ENCODE assay signal across 14 cellular contexts in genomic region chr11:100830295-100830694, GRCh38.
DNase-seq lines count a peak whose midpoint lies in the region; ATAC-seq, FAIRE-seq and TF ChIP-seq lines count a peak whose summit lies in the region.
"Had no signal": no experiment of that assay in that cellular context is flagged by ENCODE, and none has a peak within 500 bp of the region (broad histone marks: within the 10 kb centered on the region; RNA-seq: fewer than 3 reads in every experiment).

No MANE protein-coding gene starts in this region.

- no peak overlapping the region for H2BK5ac ChIP-seq in H1 (ENCODE audit: low read depth, low read length)

- TF ChIP-seq RAD21 in H1 (IDR thresholded peaks at IDR 0.05 in 1 of 2, conservative IDR thresholded peaks at IDR 0.05 in 1 of 2; ENCODE audit: low read depth in 2 of 2, low read length in 2 of 2), result no peak

- no peaks in the 10 kb centered on the region for H4K20me1 ChIP-seq in H1 (replicated peaks in 1 of 2; ENCODE audit: control insufficient read depth in 1 of 2, insufficient read depth in 2 of 2, low read length in 2 of 2)

- DNase-seq in Right ventricle myocardium superior (no peak), cardiac septum (ENCODE audit: low spot score) (no peak), H1 (ENCODE audit: low read depth in 1 of 2, low spot score in 2 of 2) (no peak), left lung (no peak), substantia nigra (lab: John Stamatoyannopoulos, UW) (no peak), 8988T (no peak)
- DNase-seq: activated CD8-positive, alpha-beta T cell treated with anti-CD3 and anti-CD28 coated beads for 36 hours; activated gamma-delta T cell treated with Interleukin-2 at 50 U/mL for 16 hours; NCI-H2081 treated with DMSO at 0.1 percent for 48 hours; Peyer's patch; T-helper 9 cell had no signal

- WGBS in H1 (ENCODE audit: extremely low coverage in 1 of 2, insufficient coverage in 1 of 2, insufficient read length in 1 of 2, insufficient replicate concordance in 2 of 2, low coverage in 1 of 2, low lambda C conversion rate in 2 of 2, missing lambda C conversion rate in 1 of 2), 2 experiments, result 77% methylated on average over 7 of the region's 7 CpGs; no CpG with 5 or more reads in 1 of the 2 experiments

- TF ChIP-seq CTCF in H1 (IDR thresholded peaks at IDR 0.05; ENCODE audit: control extremely low read depth in 1 of 3, insufficient read depth in 1 of 3, low read depth in 1 of 3, low read length in 3 of 3) (no peak), left lung (IDR thresholded peaks at IDR 0.05) (no peak)

- peak overlapping the region; percentile 61 for H4K91ac ChIP-seq in H1 (replicated peaks; ENCODE audit: insufficient read length, low read length)

- CTCF ChIA-PET in H1 (lab: Charles Lee; ENCODE audit: partially characterized antibody), result interaction anchor here (0.6 to 2.7 kb wide), 6 partner anchors 8 to 147 kb away, joined by 3 to 16 read pairs (median 5); no protein-coding TSS in a partner anchor

- no peak for TF ChIP-seq POLR2A in H1 (IDR thresholded peaks at IDR 0.05; ENCODE audit: control extremely low read depth in 1 of 2, low read depth in 2 of 2, low read length in 2 of 2)

- H2BK120ac ChIP-seq in H1 (replicated peaks; ENCODE audit: low read depth, low read length), result no peak overlapping the region

- H3K4me3 ChIP-seq in H1 (ENCODE audit: extremely low read depth in 1 of 4, insufficient read depth in 2 of 4, low read depth in 3 of 4, low read length in 4 of 4) (no peak overlapping the region), left lung (no peak overlapping the region)
- H3K4me3 ChIP-seq: Peyer's patch, skin epidermis had no signal

- H3K9me3 ChIP-seq in H1 (ENCODE audit: insufficient read depth in 2 of 2, low read depth in 1 of 2, low read length in 1 of 2) (no peaks in the 10 kb centered on the region), left lung (no peaks in the 10 kb centered on the region)
- H3K9me3 ChIP-seq: Peyer's patch had no signal

- H3K79me1 ChIP-seq in H1 (ENCODE audit: low read depth, low read length), result no peaks in the 10 kb centered on the region; the same call in 1 of the 2 replicates

- no peak overlapping the region for H2BK12ac ChIP-seq in H1 (ENCODE audit: low read depth, low read length)

- no peak for FAIRE-seq in H1 (lab: Jason Lieb, UNC)

- H3K18ac ChIP-seq in H1 (ENCODE audit: extremely low read depth, low read length), result no peak overlapping the region

- no peak overlapping the region for H3K4ac ChIP-seq in H1 (replicated peaks; ENCODE audit: insufficient read length, low read depth, low read length)

- H3K4me2 ChIP-seq in H1 (ENCODE audit: insufficient read depth in 1 of 2, low read depth in 2 of 2, low read length in 2 of 2), result no peak overlapping the region

- no peaks in the 10 kb centered on the region for H3K36me3 ChIP-seq in H1 (ENCODE audit: control insufficient read depth in 2 of 4, insufficient read depth in 4 of 4, low read length in 3 of 4)
- no peaks in the 10 kb centered on the region for H3K36me3 ChIP-seq in left lung
- H3K36me3 ChIP-seq: Peyer's patch had no signal

- H3K4me1 ChIP-seq in H1 (replicated peaks in 1 of 4; ENCODE audit: control insufficient read depth in 3 of 4, insufficient read depth in 4 of 4, low read length in 3 of 4) (peaks cover 4 to 27% (median 13%) of the 10 kb centered on the region in 4 experiments; a peak in 6 of 7 replicates), left lung (peaks cover 0 to 4% of the 10 kb centered on the region in 2 donors)
- H3K4me1 ChIP-seq: Peyer's patch had no signal

- ATAC-seq in Right ventricle myocardium superior (ENCODE audit: poor library complexity) (peak; percentile 69), left lung (peak; percentile 58), GM21447 (IDR thresholded peaks at IDR 0.05; ENCODE audit: unreplicated experiment) (no peak), HG02571 (IDR thresholded peaks at IDR 0.05; ENCODE audit: unreplicated experiment) (no peak)
- ATAC-seq: activated CD8-positive, alpha-beta T cell treated with anti-CD3 and anti-CD28 coated beads for 36 hours had no signal

- H2AK5ac ChIP-seq in H1 (ENCODE audit: low read depth, low read length), result no peak overlapping the region

- H2BK15ac ChIP-seq in H1 (ENCODE audit: low read length), result peak overlapping the region; percentile 11; the same call in 1 of the 2 replicates

- H3K14ac ChIP-seq in H1 (ENCODE audit: insufficient read length), result no peak overlapping the region

- no peaks in the 10 kb centered on the region for H3K23me2 ChIP-seq in H1 (ENCODE audit: low read depth, low read length)

- no peak overlapping the region for H2AFZ ChIP-seq in H1 (ENCODE audit: low read length)

- intact Hi-C loops in Right ventricle myocardium superior (cut with DNase I) (no loop called here), cardiac septum (cut with DNase I) (no loop called here), left lung (cut with DNase I) (no loop called here)

- no peak overlapping the region for H4K5ac ChIP-seq in H1 (ENCODE audit: insufficient read length, low read depth, low read length)

- H3K79me2 ChIP-seq in H1 (ENCODE audit: control insufficient read depth in 1 of 2, insufficient read depth in 2 of 2, low read length in 2 of 2), result peaks cover 0 to 47% of the 10 kb centered on the region in 2 experiments; a peak in 2 of 4 replicates

- H3K23ac ChIP-seq in H1 (ENCODE audit: insufficient read length), result no peak overlapping the region

- H3K27ac ChIP-seq in H1 (ENCODE audit: low read depth, low read length) (no peak overlapping the region), left lung (no peak overlapping the region), substantia nigra (ENCODE audit: low read depth, low read length, poor library complexity, severe bottlenecking) (no peak overlapping the region)
- H3K27ac ChIP-seq: Peyer's patch had no signal

- POLR2A ChIA-PET in H1 (lab: Charles Lee; ENCODE audit: partially characterized antibody), result no interaction called here

- H3K27me3 ChIP-seq in H1 (replicated peaks in 1 of 4; ENCODE audit: control insufficient read depth in 3 of 4, extremely low read depth in 1 of 4, insufficient read depth in 3 of 4, low read length in 3 of 4) (no peaks in the 10 kb centered on the region), left lung (no peaks in the 10 kb centered on the region)
- H3K27me3 ChIP-seq: Peyer's patch had no signal

- H3K9ac ChIP-seq in H1 (replicated peaks in 1 of 4; ENCODE audit: extremely low read depth in 1 of 4, low read depth in 3 of 4, low read length in 3 of 4), result no peak overlapping the region

- no peak for TF ChIP-seq EP300 in H1 (IDR thresholded peaks at IDR 0.05; ENCODE audit: borderline replicate concordance in 1 of 2, low read depth in 2 of 2, low read length in 2 of 2)

- no peak overlapping the region for H2BK20ac ChIP-seq in H1 (ENCODE audit: low read length)

- H4K8ac ChIP-seq in H1 (ENCODE audit: extremely low read depth, insufficient read depth, low read length), result no peak overlapping the region

- no peak overlapping the region for H3K56ac ChIP-seq in H1 (replicated peaks; ENCODE audit: insufficient read length, low read depth, low read length)

TF ChIP-seq in H1, 55 proteins besides CTCF, POLR2A, EP300 and RAD21:
- no peak for TF ChIP-seq POU5F1 (IDR thresholded peaks at IDR 0.05; ENCODE audit: low read depth, low read length)

Comparison
In these comparisons a context has a peak if more than half of its experiments do, and no peak if none do; other contexts are left out.
1. ATAC-seq: peak in Right ventricle myocardium superior (single experiment) and left lung (single experiment); none in GM21447 (single experiment) and HG02571 (single experiment).